ENCODE assay signal across 1 cellular context in genomic region chr3:100335137-100335833, GRCh38.
TF ChIP-seq lines count a peak whose summit lies in the region.

No MANE protein-coding gene starts in this region.

TF ChIP-seq in K562, 482 proteins besides CTCF, POLR2A, EP300 and RAD21 (continued from another document and continues in another):
- TF ChIP-seq HES1 (IDR thresholded peaks at IDR 0.05; ENCODE audit: low read depth) (peak; percentile 67; the same call in 1 of the 2 replicates), SMC3 (conservative IDR thresholded peaks at IDR 0.05; ENCODE audit: insufficient read depth, low read depth, low read length) (no peak), NEUROD1 (IDR thresholded peaks at IDR 0.05; ENCODE audit: borderline replicate concordance, low read depth, low read length, partially characterized antibody) (no peak), MITF (IDR thresholded peaks at IDR 0.05) (no peak), KAT7 (CRISPR knock-in tag; IDR thresholded peaks at IDR 0.05; ENCODE audit: borderline replicate concordance) (no peak), PCBP2 (IDR thresholded peaks at IDR 0.05; ENCODE audit: low read depth, low read length, poor library complexity, severe bottlenecking) (no peak), ZNF655 (CRISPR knock-in tag; IDR thresholded peaks at IDR 0.05) (no peak), ZNF639 (CRISPR knock-in tag; conservative IDR thresholded peaks at IDR 0.05 in 1 of 2, IDR thresholded peaks at IDR 0.05 in 1 of 2) (no peak), ZFP91 (CRISPR knock-in tag; IDR thresholded peaks at IDR 0.05) (no peak), ELF2 (CRISPR knock-in tag; IDR thresholded peaks at IDR 0.05) (0 out of 2 replicates have a peak, but pooled peaks have one; percentile 32), JUND (IDR thresholded peaks at IDR 0.05; ENCODE audit: borderline replicate concordance, low read depth, low read length) (no peak), JUND (tag; IDR thresholded peaks at IDR 0.05; ENCODE audit: borderline replicate concordance, low read depth, low read length) (no peak; the same call in 2 of the 3 replicates), POLR2AphosphoS5 (IDR thresholded peaks at IDR 0.05; ENCODE audit: control insufficient read depth, insufficient read depth, low read depth, low read length) (0 out of 2 replicates have a peak, but pooled peaks have one; percentile 25), MAX (CRISPR knock-in tag; IDR thresholded peaks at IDR 0.05) (peak; percentile 63; the same call in 1 of the 2 replicates), TOE1 (IDR thresholded peaks at IDR 0.05; ENCODE audit: borderline replicate concordance) (no peak), TOE1 (CRISPR knock-in tag; IDR thresholded peaks at IDR 0.05; ENCODE audit: borderline replicate concordance, low read depth) (0 out of 2 replicates have a peak, but pooled peaks have one; percentile 1), TCFL5 (CRISPR knock-in tag; conservative IDR thresholded peaks at IDR 0.05) (no peak), ID3 (CRISPR knock-in tag; IDR thresholded peaks at IDR 0.05) (no peak), ID3 (tag; IDR thresholded peaks at IDR 0.05) (0 out of 2 replicates have a peak, but pooled peaks have one; percentile 30), ZNF668 (CRISPR knock-in tag; IDR thresholded peaks at IDR 0.05) (no peak), ZNF395 (CRISPR knock-in tag; IDR thresholded peaks at IDR 0.05) (no peak), ELK3 (CRISPR knock-in tag; IDR thresholded peaks at IDR 0.05) (no peak), MXI1 (IDR thresholded peaks at IDR 0.05; ENCODE audit: low read depth, low read length) (peak; percentile 61; the same call in 1 of the 2 replicates), EP400 (IDR thresholded peaks at IDR 0.05) (peak; percentile 55; the same call in 1 of the 2 replicates), SMARCA4 (IDR thresholded peaks at IDR 0.05) (0 out of 2 replicates have a peak, but pooled peaks have one; percentile 25), XRCC4 (IDR thresholded peaks at IDR 0.05; ENCODE audit: extremely low read depth, insufficient read depth, insufficient read length) (no peak), ZNF766 (CRISPR knock-in tag; conservative IDR thresholded peaks at IDR 0.05) (no peak), ZNF232 (CRISPR knock-in tag; IDR thresholded peaks at IDR 0.05) (no peak), ETV5 (CRISPR knock-in tag; IDR thresholded peaks at IDR 0.05; ENCODE audit: low read depth) (no peak), RBM39 (optimal IDR thresholded peaks at IDR 0.05; ENCODE audit: low read depth, low read length) (no peak), PTBP1 (IDR thresholded peaks at IDR 0.05; ENCODE audit: low read depth, low read length) (no peak), CGGBP1 (CRISPR knock-in tag; IDR thresholded peaks at IDR 0.05) (no peak), ZNF592 (IDR thresholded peaks at IDR 0.05) (peak; percentile 93), USF2 (CRISPR knock-in tag; IDR thresholded peaks at IDR 0.05) (peak; percentile 43), NUFIP1 (IDR thresholded peaks at IDR 0.05; ENCODE audit: partially characterized antibody) (no peak), FOSL1 (tag; conservative IDR thresholded peaks at IDR 0.05) (0 out of 2 replicates have a peak, but pooled peaks have one; percentile 7), COPS2 (conservative IDR thresholded peaks at IDR 0.05) (no peak), ZSCAN32 (CRISPR knock-in tag; IDR thresholded peaks at IDR 0.05) (no peak), FOXA3 (CRISPR knock-in tag; conservative IDR thresholded peaks at IDR 0.05 in 1 of 2, IDR thresholded peaks at IDR 0.05 in 1 of 2) (no peak), ETV6 (IDR thresholded peaks at IDR 0.05; ENCODE audit: borderline replicate concordance in 1 of 2, low read depth in 2 of 2, low read length in 1 of 2) (no peak), ETV6 (CRISPR knock-in tag; IDR thresholded peaks at IDR 0.05; ENCODE audit: borderline replicate concordance) (no peak), IRF2 (CRISPR knock-in tag; IDR thresholded peaks at IDR 0.05) (no peak), ZNF57 (CRISPR knock-in tag; IDR thresholded peaks at IDR 0.05) (no peak), ETS1 (conservative IDR thresholded peaks at IDR 0.05; ENCODE audit: control insufficient read depth, low read depth, low read length) (no peak), NFIC (IDR thresholded peaks at IDR 0.05) (0 out of 2 replicates have a peak, but pooled peaks have one; percentile 12), NONO (IDR thresholded peaks at IDR 0.05; ENCODE audit: low read depth in 2 of 2, low read length in 1 of 2) (no peak)
